ENCODE assay signal across 1 cellular context in the genomic region with DNA sequence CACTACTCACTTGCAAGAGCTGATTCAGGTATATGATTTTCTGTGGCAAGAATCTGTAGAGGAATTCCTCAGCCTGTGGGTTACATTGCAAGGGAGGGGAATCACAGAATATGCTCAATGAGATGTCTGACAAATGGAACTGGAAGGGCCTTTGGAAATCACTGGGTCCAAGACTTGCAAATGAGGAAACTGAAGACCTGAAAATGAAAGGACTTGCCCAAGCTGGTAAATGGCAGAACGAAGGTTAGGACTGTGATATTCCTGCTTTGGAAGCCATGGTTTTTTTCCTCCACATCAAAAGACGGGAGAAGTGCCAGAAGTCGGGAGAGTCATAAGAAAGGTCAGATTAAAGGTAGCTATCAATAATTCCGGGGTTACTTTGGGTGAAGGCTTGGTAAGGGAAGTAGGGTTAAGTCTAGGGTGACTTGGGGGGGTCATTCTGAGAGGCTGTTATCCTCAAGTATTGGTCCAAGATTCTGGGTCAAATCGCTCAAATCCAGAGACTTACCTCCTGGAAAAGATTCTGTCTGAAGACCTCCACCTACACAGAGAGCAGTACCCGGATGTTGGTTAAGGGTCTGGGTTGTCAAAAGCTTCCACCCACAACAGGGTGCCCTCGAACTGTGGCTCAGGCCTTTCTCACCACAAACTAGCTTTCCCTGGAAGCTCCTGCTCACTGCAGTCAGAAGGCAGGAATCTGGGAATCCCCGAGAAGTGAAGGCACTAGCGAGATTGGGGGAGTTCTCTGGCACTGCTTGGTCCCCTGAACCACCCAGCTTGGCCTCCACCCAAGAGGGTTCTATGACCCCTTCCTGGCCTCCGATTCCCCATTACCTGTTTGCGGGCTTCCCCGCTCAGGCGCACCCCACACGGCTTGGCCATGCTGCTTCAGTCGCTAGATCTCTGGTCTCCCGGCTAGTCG.
TF ChIP-seq lines count a peak whose summit lies in the region.

A gene with protein sequence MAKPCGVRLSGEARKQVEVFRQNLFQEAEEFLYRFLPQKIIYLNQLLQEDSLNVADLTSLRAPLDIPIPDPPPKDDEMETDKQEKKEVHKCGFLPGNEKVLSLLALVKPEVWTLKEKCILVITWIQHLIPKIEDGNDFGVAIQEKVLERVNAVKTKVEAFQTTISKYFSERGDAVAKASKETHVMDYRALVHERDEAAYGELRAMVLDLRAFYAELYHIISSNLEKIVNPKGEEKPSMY (minus strand): TSS at position 911 of the 922 bp plus-strand sequence. CDS start 29 bp downstream, at position 882.

TF ChIP-seq in IMR-90, 13 proteins besides CTCF, POLR2A, EP300 and RAD21:
- TF ChIP-seq MXI1 (IDR thresholded peaks at IDR 0.05; ENCODE audit: borderline replicate concordance, low read depth, low read length) (peak; percentile 88), FOS (IDR thresholded peaks at IDR 0.05; ENCODE audit: low read depth, low read length) (no peak)
